ENCODE assay signal across 24 cellular contexts in genomic region chr9:12875216-12875615, GRCh38.
DNase-seq lines count a peak whose midpoint lies in the region; TF ChIP-seq lines count a peak whose summit lies in the region.
"Had no signal": no experiment of that assay in that cellular context is flagged by ENCODE, and none has a peak within 500 bp of the region (broad histone marks: within the 10 kb centered on the region; RNA-seq: fewer than 3 reads in every experiment).

No MANE protein-coding gene starts in this region.

- no peak for TF ChIP-seq CTCF in HFFc6 (IDR thresholded peaks at IDR 0.05)
- TF ChIP-seq CTCF in astrocyte of the cerebellum (IDR thresholded peaks at IDR 0.05; ENCODE audit: low read depth, low read length, missing control alignments), result no peak
- no peak for TF ChIP-seq CTCF in foreskin fibroblast (IDR thresholded peaks at IDR 0.05; ENCODE audit: low read depth, low read length)

- no peak overlapping the region for H3K27ac Mint-ChIP-seq in HFFc6
- H3K27ac Mint-ChIP-seq: activated CD4-positive, alpha-beta T cell treated with anti-CD3 and anti-CD28 coated beads, Interleukin-2, amount 10 ng/mL, durations not matched to agents 24 days and 14 days; activated T-cell treated with anti-CD3 and anti-CD28 coated beads, Interleukin-2, amount 50 U/mL, for 24 hours; memory B cell; stimulated activated memory B cell treated with anti-CD40 and anti-IgM and Interleukin-4, amounts not matched to agents 10 μg/mL and 1 μg/mL and 100 μg/mL, for 72 hours; type B pancreatic cell had no signal

- H3K4me3 ChIP-seq in astrocyte of the cerebellum (ENCODE audit: low read depth, low read length), result no peak overlapping the region
- H3K4me3 ChIP-seq in foreskin fibroblast (ENCODE audit: low read depth in 1 of 2, low read length in 2 of 2), result no peak overlapping the region
- H3K4me3 ChIP-seq: body of pancreas had no signal

- no peaks in the 10 kb centered on the region for H3K36me3 Mint-ChIP-seq in HFFc6 (ENCODE audit: low read depth)
- H3K36me3 Mint-ChIP-seq: memory B cell; stimulated activated memory B cell treated with anti-CD40 and anti-IgM and Interleukin-4, amounts not matched to agents 10 μg/mL and 1 μg/mL and 100 μg/mL, for 72 hours; type B pancreatic cell had no signal

- no peaks in the 10 kb centered on the region for H3K9me3 Mint-ChIP-seq in HFFc6
- H3K9me3 Mint-ChIP-seq: activated CD4-positive, alpha-beta T cell treated with anti-CD3 and anti-CD28 coated beads, Interleukin-2, amount 10 ng/mL, durations not matched to agents 24 days and 14 days; neural crest cell had no signal

- H3K4me3 Mint-ChIP-seq in HFFc6, result no peak overlapping the region
- H3K4me3 Mint-ChIP-seq: activated CD4-positive, alpha-beta T cell treated with anti-CD3 and anti-CD28 coated beads, Interleukin-2, amount 10 ng/mL, durations not matched to agents 24 days and 14 days; activated T-cell treated with anti-CD3 and anti-CD28 coated beads, Interleukin-2, amount 50 U/mL, for 24 hours; memory B cell; neural crest cell; stimulated activated memory B cell treated with anti-CD40 and anti-IgM and Interleukin-4, amounts not matched to agents 10 μg/mL and 1 μg/mL and 100 μg/mL, for 72 hours; type B pancreatic cell had no signal

- peak; percentile 9 for DNase-seq in AG08395 (ENCODE audit: low spot score)
- peak; percentile 7 for DNase-seq in HFFc6
- peak; percentile 43 for DNase-seq in astrocyte of the cerebellum (ENCODE audit: low read depth)
- peak; percentile 16 to 48 for DNase-seq in foreskin fibroblast
- DNase-seq in activated T-cell treated with anti-CD3 and anti-CD28 coated beads, Interleukin-2, amount 50 U/mL, for 48 hours, result no peak
- DNase-seq in NCI-H1694 treated with DMSO at 0.1 percent for 48 hours (lab: John Stamatoyannopoulos, UW), result no peak
- no peak for DNase-seq in NK-92 (lab: John Stamatoyannopoulos, UW; ENCODE audit: unreplicated experiment)
- no peak for DNase-seq in SHP77 (lab: John Stamatoyannopoulos, UW)
- DNase-seq: activated CD4-positive, alpha-beta T cell treated with anti-CD3 and anti-CD28 coated beads, Interleukin-2, amount 10 ng/mL, durations not matched to agents 24 days and 14 days; activated gamma-delta T cell treated with Interleukin-2 at 50 U/mL for 16 hours; activated T-cell treated with anti-CD3 and anti-CD28 coated beads, Interleukin-2, amount 50 U/mL, for 24 hours; body of pancreas; erythroblast; KBM-7; NCI-H1417; NCI-H774; right cardiac atrium; stimulated activated CD4-positive, alpha-beta T cell treated with anti-CD3 and anti-CD28 coated beads, Interleukin-4, amount 100 ng/mL, for 4 hours; substantia nigra; WERI-Rb-1 had no signal

- in situ Hi-C loops in astrocyte of the cerebellum (cut with HindIII; ENCODE audit: low sequenced_read_pairs), result no loop called here

- no peaks in the 10 kb centered on the region for H3K27me3 Mint-ChIP-seq in HFFc6 (ENCODE audit: insufficient read depth)
- H3K27me3 Mint-ChIP-seq: activated CD4-positive, alpha-beta T cell treated with anti-CD3 and anti-CD28 coated beads, Interleukin-2, amount 10 ng/mL, durations not matched to agents 24 days and 14 days; activated T-cell treated with anti-CD3 and anti-CD28 coated beads, Interleukin-2, amount 50 U/mL, for 24 hours; memory B cell; stimulated activated memory B cell treated with anti-CD40 and anti-IgM and Interleukin-4, amounts not matched to agents 10 μg/mL and 1 μg/mL and 100 μg/mL, for 72 hours; type B pancreatic cell had no signal

- H3K4me1 Mint-ChIP-seq in HFFc6 (ENCODE audit: low read depth), result peaks cover 12% of the 10 kb centered on the region
- H3K4me1 Mint-ChIP-seq: activated CD4-positive, alpha-beta T cell treated with anti-CD3 and anti-CD28 coated beads, Interleukin-2, amount 10 ng/mL, durations not matched to agents 24 days and 14 days; memory B cell; stimulated activated memory B cell treated with anti-CD40 and anti-IgM and Interleukin-4, amounts not matched to agents 10 μg/mL and 1 μg/mL and 100 μg/mL, for 72 hours had no signal

Comparison
In these comparisons a context has a peak if more than half of its experiments do, and no peak if none do; other contexts are left out.
1. DNase-seq: peak in AG08395 (single experiment), HFFc6 (single experiment), astrocyte of the cerebellum (single experiment) and foreskin fibroblast (2 of 2); none in activated T-cell treated with anti-CD3 and anti-CD28 coated beads, Interleukin-2, amount 50 U/mL, for 48 hours (0 of 2), NCI-H1694 treated with DMSO at 0.1 percent for 48 hours (single experiment), NK-92 (single experiment) and SHP77 (0 of 2).